Comparison of ENCODE assay signal across 8 cellular contexts in the genomic region with DNA sequence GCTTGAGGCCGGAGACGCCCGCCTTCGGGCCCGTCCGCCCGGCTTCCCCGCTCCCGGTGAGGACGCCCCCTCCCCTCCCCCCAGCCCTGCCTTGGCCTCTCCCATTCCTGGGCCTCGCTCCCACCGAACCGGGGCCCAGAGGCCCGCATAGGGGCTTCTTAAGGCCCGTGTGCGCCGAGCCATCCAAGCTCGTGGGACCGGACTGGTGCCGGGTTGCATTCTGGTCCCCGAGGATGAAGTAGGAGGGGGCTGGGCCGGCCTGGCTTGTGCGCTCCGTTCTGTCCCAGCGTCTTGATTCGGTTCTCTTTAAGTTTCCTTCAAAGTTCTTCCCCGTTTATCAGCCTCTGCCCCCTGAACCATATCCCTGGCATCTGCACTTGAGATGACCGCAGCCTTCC. TPM values are rescaled to one million over a fixed set of nuclear protein-coding genes. Genes with fewer than 3 reads are reported as not detected.
A peak's percentile ranks its signal among the peaks of the same experiment; 100 is the strongest.
DNase-seq lines count a peak whose midpoint lies in the region; ATAC-seq and TF ChIP-seq lines count a peak whose summit lies in the region.

No MANE protein-coding gene starts in this region.

- H4K20me1 ChIP-seq in SU-DHL-6 (ENCODE audit: low read depth, low read length), result no peaks in the 10 kb centered on the region
- H4K20me1 ChIP-seq in smooth muscle cell (ENCODE audit: low read depth), result no peaks in the 10 kb centered on the region

- H3K27ac Mint-ChIP-seq in stimulated activated naive CD8-positive, alpha-beta T cell treated with anti-CD3 and anti-CD28 coated beads, Interleukin-15, Interleukin-2, amounts not matched to agents 100 ng/mL and 50 ng/mL, for 24 hours, result peak overlapping the region; percentile 84

- H3K79me2 ChIP-seq in SU-DHL-6 (ENCODE audit: insufficient read depth, low read length), result peaks cover 33% of the 10 kb centered on the region
- H3K79me2 ChIP-seq in smooth muscle cell (ENCODE audit: low read depth), result peaks cover 49% of the 10 kb centered on the region

- H3K9ac ChIP-seq in SU-DHL-6 (ENCODE audit: low read length), result peak overlapping the region; percentile 99
- H3K9ac ChIP-seq in smooth muscle cell (ENCODE audit: low read depth), result peak overlapping the region; percentile 89

- H3K4me3 ChIP-seq in SU-DHL-6 (ENCODE audit: insufficient read depth, low read length, poor library complexity, severe bottlenecking) (peak overlapping the region; percentile 95), smooth muscle cell (peak overlapping the region; percentile 97)

- H3K36me3 Mint-ChIP-seq in stimulated activated naive CD8-positive, alpha-beta T cell treated with anti-CD3 and anti-CD28 coated beads, Interleukin-15, Interleukin-2, amounts not matched to agents 100 ng/mL and 50 ng/mL, for 24 hours (ENCODE audit: low read depth), result peaks cover 37% of the 10 kb centered on the region

- peaks cover 52% of the 10 kb centered on the region for H3K4me1 Mint-ChIP-seq in stimulated activated naive CD8-positive, alpha-beta T cell treated with anti-CD3 and anti-CD28 coated beads, Interleukin-15, Interleukin-2, amounts not matched to agents 100 ng/mL and 50 ng/mL, for 24 hours (ENCODE audit: low read depth)

- ATAC-seq in stimulated activated naive CD8-positive, alpha-beta T cell treated with anti-CD3 and anti-CD28 coated beads, Interleukin-15, Interleukin-2, amounts not matched to agents 100 U/mL and 50 U/mL, for 24 hours, result no peak
- no peak for ATAC-seq in foreskin keratinocyte
- no peak for ATAC-seq in sciatic nerve
- ATAC-seq in GM21786 (IDR thresholded peaks at IDR 0.05; ENCODE audit: unreplicated experiment), result no peak

- no peaks in the 10 kb centered on the region for H3K27me3 Mint-ChIP-seq in stimulated activated naive CD8-positive, alpha-beta T cell treated with anti-CD3 and anti-CD28 coated beads, Interleukin-15, Interleukin-2, amounts not matched to agents 100 ng/mL and 50 ng/mL, for 24 hours

- no peak for TF ChIP-seq CTCF in SU-DHL-6 (IDR thresholded peaks at IDR 0.05; ENCODE audit: insufficient read depth, low read length, poor library complexity, severe bottlenecking)
- no peak for TF ChIP-seq CTCF in foreskin keratinocyte (conservative IDR thresholded peaks at IDR 0.05)
- no peak for TF ChIP-seq CTCF in smooth muscle cell (IDR thresholded peaks at IDR 0.05; ENCODE audit: borderline replicate concordance, insufficient read depth, poor library complexity, severe bottlenecking)

- peak overlapping the region; percentile 80 for H3K4me2 ChIP-seq in SU-DHL-6 (ENCODE audit: low read depth, low read length, poor library complexity, severe bottlenecking)
- peak overlapping the region; percentile 97 for H3K4me2 ChIP-seq in smooth muscle cell

- no peaks in the 10 kb centered on the region for H3K9me3 Mint-ChIP-seq in stimulated activated naive CD8-positive, alpha-beta T cell treated with anti-CD3 and anti-CD28 coated beads, Interleukin-15, Interleukin-2, amounts not matched to agents 100 ng/mL and 50 ng/mL, for 24 hours

- H3K27me3 ChIP-seq in SU-DHL-6 (ENCODE audit: low read length) (no peaks in the 10 kb centered on the region), foreskin keratinocyte (no peaks in the 10 kb centered on the region), smooth muscle cell (ENCODE audit: low read depth) (no peaks in the 10 kb centered on the region)

- H3K27ac ChIP-seq in SU-DHL-6 (ENCODE audit: low read depth, low read length) (peak overlapping the region; percentile 85), foreskin keratinocyte (peak overlapping the region; percentile 80), smooth muscle cell (ENCODE audit: low read depth) (peak overlapping the region; percentile 88)

- H3K36me3 ChIP-seq in SU-DHL-6 (ENCODE audit: low read length) (peaks cover 8% of the 10 kb centered on the region; the same call in 1 of the 2 replicates), smooth muscle cell (ENCODE audit: low read depth) (peaks cover 9% of the 10 kb centered on the region)

- H2AFZ ChIP-seq in SU-DHL-6 (ENCODE audit: low read depth, low read length, severe bottlenecking), result peak overlapping the region; percentile 45
- H2AFZ ChIP-seq in smooth muscle cell (ENCODE audit: low read depth), result peak overlapping the region; percentile 72

- peak overlapping the region; percentile 88 for H3K4me3 Mint-ChIP-seq in stimulated activated naive CD8-positive, alpha-beta T cell treated with anti-CD3 and anti-CD28 coated beads, Interleukin-15, Interleukin-2, amounts not matched to agents 100 ng/mL and 50 ng/mL, for 24 hours

- no peak for DNase-seq in stimulated activated naive CD8-positive, alpha-beta T cell treated with anti-CD3 and anti-CD28 coated beads, Interleukin-15, Interleukin-2, amounts not matched to agents 100 U/mL and 50 U/mL, for 24 hours
- DNase-seq in foreskin keratinocyte (no peak), smooth muscle cell (lab: John Stamatoyannopoulos, UW; ENCODE audit: unreplicated experiment) (no peak), SIG-M5 treated with dmso at 0.1 percent for 504 hours (lab: John Stamatoyannopoulos, UW; ENCODE audit: unreplicated experiment) (no peak), sciatic nerve (ENCODE audit: low spot score) (no peak)

- H3K9me3 ChIP-seq in SU-DHL-6 (ENCODE audit: insufficient read depth, low read length), result no peaks in the 10 kb centered on the region
- H3K9me3 ChIP-seq in smooth muscle cell (replicated peaks; ENCODE audit: low read depth), result no peaks in the 10 kb centered on the region

- no peaks in the 10 kb centered on the region for H3F3A ChIP-seq in SU-DHL-6 (ENCODE audit: insufficient read depth)
- H3F3A ChIP-seq in smooth muscle cell (ENCODE audit: low read depth), result peaks cover 5% of the 10 kb centered on the region

- WGBS in smooth muscle cell (ENCODE audit: low lambda C conversion rate), result 2% methylated on average over 14 of the region's 28 CpGs

- H3K4me1 ChIP-seq in foreskin keratinocyte (peaks cover 4% of the 10 kb centered on the region), smooth muscle cell (ENCODE audit: low read depth) (peaks cover 26% of the 10 kb centered on the region)

- no peaks in the 10 kb centered on the region for H3K9me2 ChIP-seq in SU-DHL-6 (replicated peaks; ENCODE audit: insufficient read depth, low read length)

- intact Hi-C loops in sciatic nerve (cut with DNase I), result loop anchor here (5.0 to 10.0 kb wide), 2 partner anchors 45 to 207 kb away; a partner anchor contains a TSS

RNA-seq across cellular contexts. Expression of a gene that starts 0.5 kb away (rescaled TPM):
- total RNA-seq in foreskin keratinocyte (89.6 and 102 TPM in 2 replicates), smooth muscle cell (72.1 and 90.3 TPM in 2 replicates), sciatic nerve (39.8 TPM)
- polyA plus RNA-seq in foreskin keratinocyte (84.1 and 103 TPM in 2 replicates), smooth muscle cell (33.7 and 35.7 TPM in 2 replicates)

RNA-seq across cellular contexts. Expression of a gene that starts 3.7 kb away (rescaled TPM):
- total RNA-seq in foreskin keratinocyte (2.4 and 2.6 TPM in 2 replicates), smooth muscle cell (0.18 and 4.1 TPM in 2 replicates), sciatic nerve (32.7 TPM)
- polyA plus RNA-seq in foreskin keratinocyte (2.3 and 3.4 TPM in 2 replicates), smooth muscle cell (0.38 and 1.6 TPM in 2 replicates)

RNA-seq across cellular contexts. Expression of a gene that starts 13.3 kb away (rescaled TPM):
- 4.2 and 4.4 TPM in 2 replicates for total RNA-seq in foreskin keratinocyte
- polyA plus RNA-seq in foreskin keratinocyte, result 6.8 and 7.0 TPM in 2 replicates
- total RNA-seq in smooth muscle cell, result 5.9 and 6.2 TPM in 2 replicates
- 13.6 and 16.1 TPM in 2 replicates for polyA plus RNA-seq in smooth muscle cell
- total RNA-seq in sciatic nerve, result 63.9 TPM

RNA-seq across cellular contexts. Expression of a gene that starts 17.2 kb away (rescaled TPM):
- total RNA-seq in foreskin keratinocyte (20.1 and 21.4 TPM in 2 replicates), smooth muscle cell (20.7 and 22.7 TPM in 2 replicates), sciatic nerve (83.0 TPM)
- polyA plus RNA-seq in foreskin keratinocyte (21.0 and 23.7 TPM in 2 replicates), smooth muscle cell (27.5 and 30.2 TPM in 2 replicates)

RNA-seq across cellular contexts. Expression of a gene that starts 21.4 kb away (rescaled TPM):
- total RNA-seq in foreskin keratinocyte, result 56.6 and 62.8 TPM in 2 replicates
- polyA plus RNA-seq in foreskin keratinocyte, result 67.3 and 77.8 TPM in 2 replicates
- 155 and 228 TPM in 2 replicates for total RNA-seq in smooth muscle cell
- polyA plus RNA-seq in smooth muscle cell, result 70.7 and 75.1 TPM in 2 replicates
- 21.4 TPM for total RNA-seq in sciatic nerve
